ENCODE assay signal across 8 cellular contexts in the genomic region with DNA sequence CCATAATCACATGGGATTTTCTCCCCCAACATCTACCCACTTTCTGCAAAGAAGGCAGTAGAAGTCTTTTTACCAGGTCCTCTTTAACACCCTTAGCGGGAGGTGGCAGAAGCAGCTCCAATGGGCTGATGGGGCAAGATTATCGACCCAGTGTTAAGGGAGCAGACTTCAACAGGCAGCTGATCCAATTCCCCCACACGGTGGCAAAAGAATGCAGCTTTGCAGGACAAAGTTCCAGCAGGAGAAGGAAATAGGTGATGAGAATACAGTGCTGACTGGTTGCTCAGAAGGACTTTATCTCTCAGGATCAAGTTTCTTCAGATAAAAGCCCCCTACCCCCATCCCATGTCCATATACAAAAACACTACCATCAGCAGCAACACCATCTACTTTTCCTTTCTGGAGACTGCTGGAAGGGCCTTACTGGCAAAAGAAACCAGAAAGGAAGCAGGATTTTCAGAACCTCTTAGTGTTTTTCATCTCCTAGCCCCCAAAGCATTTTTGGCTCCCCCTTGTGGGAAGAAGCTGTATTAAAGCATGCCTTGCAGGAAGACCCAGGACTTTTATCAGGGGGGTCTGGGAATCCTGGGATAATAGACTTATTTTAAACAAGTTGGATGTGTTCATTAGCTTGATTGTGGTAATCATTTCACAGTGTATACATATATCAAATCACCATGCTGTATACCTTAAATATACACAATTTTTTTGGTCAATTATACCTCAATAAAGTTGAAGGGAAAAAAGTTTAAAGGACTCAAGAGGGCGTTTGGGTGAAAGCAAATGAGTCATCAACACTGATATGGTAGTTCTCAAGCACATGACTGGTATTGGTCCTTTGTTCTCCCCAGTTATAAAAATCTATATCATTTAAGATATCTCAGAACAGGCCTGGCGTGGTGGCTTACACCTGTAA.
DNase-seq lines count a peak whose midpoint lies in the region; ATAC-seq, FAIRE-seq and TF ChIP-seq lines count a peak whose summit lies in the region.

No MANE protein-coding gene starts in this region.

- H3K4me1 Mint-ChIP-seq in type B pancreatic cell (ENCODE audit: unreplicated experiment): peaks cover 8% of the 10 kb centered on the region

- H3K27ac ChIP-seq in DND-41 (ENCODE audit: low read length) (no peak overlapping the region), ascending aorta (no peak overlapping the region), kidney (ENCODE audit: low read depth in 2 of 2, low read length in 2 of 2) (no peak overlapping the region)

- peak; percentile 41 for FAIRE-seq in kidney (lab: Jason Lieb, UNC)

- H3K79me2 ChIP-seq in DND-41 (ENCODE audit: insufficient read depth, low read length): no peaks in the 10 kb centered on the region

- no peaks in the 10 kb centered on the region for H3K9me3 ChIP-seq in DND-41 (ENCODE audit: insufficient read depth, low read length, severe bottlenecking)
- H3K9me3 ChIP-seq in ascending aorta: no peaks in the 10 kb centered on the region
- H3K9me3 ChIP-seq in kidney (ENCODE audit: control insufficient read depth in 1 of 2, low read length in 2 of 2): no peaks in the 10 kb centered on the region

- peak overlapping the region; percentile 1; the same call in 1 of the 2 replicates for H2AFZ ChIP-seq in DND-41 (ENCODE audit: low read depth, low read length)

- ATAC-seq in DND-41 (ENCODE audit: insufficient read depth, low read depth) (peak; percentile 49; the same call in 1 of the 3 replicates), HG03469 (IDR thresholded peaks at IDR 0.05; ENCODE audit: unreplicated experiment) (no peak)

- H3K27me3 Mint-ChIP-seq in type B pancreatic cell: no peaks in the 10 kb centered on the region

- DNase-seq in A172 (ENCODE audit: low spot score) (peak; percentile 3), DND-41 (peak; percentile 54), NCI-H2227 treated with DMSO at 0.1 percent for 48 hours (lab: John Stamatoyannopoulos, UW) (peak; percentile 37), ascending aorta (ENCODE audit: low spot score in 2 of 2) (no peak), kidney (no peak), type B pancreatic cell (ENCODE audit: extremely low spot score, unreplicated experiment) (no peak), NCI-H1092 (lab: John Stamatoyannopoulos, UW) (no peak)

- H3K4me1 ChIP-seq in DND-41 (ENCODE audit: insufficient read depth, low read length) (0 out of 2 replicates have a peak, but pooled peaks cover 4% of the 10 kb centered on the region), ascending aorta (no peaks in the 10 kb centered on the region), kidney (ENCODE audit: control insufficient read depth in 1 of 2, insufficient read depth in 1 of 2, low read depth in 1 of 2, low read length in 2 of 2) (peaks cover 0 to 5% of the 10 kb centered on the region in 2 donors)

- TF ChIP-seq CTCF in DND-41 (IDR thresholded peaks at IDR 0.05; ENCODE audit: borderline replicate concordance, extremely low read depth, low read length, poor library complexity, severe bottlenecking) (peak; percentile 72), ascending aorta (IDR thresholded peaks at IDR 0.05) (peak in 2 of 3 experiments; percentile 34 to 49), kidney (IDR thresholded peaks at IDR 0.05; ENCODE audit: borderline replicate concordance, extremely low read depth, insufficient read depth) (peak; percentile 41), type B pancreatic cell (conservative IDR thresholded peaks at IDR 0.05) (peak; percentile 82)

- no peak overlapping the region for H3K9ac ChIP-seq in DND-41 (ENCODE audit: low read depth, low read length)
- no peak overlapping the region for H3K9ac ChIP-seq in kidney (ENCODE audit: low read length in 2 of 2)

- H3K27me3 ChIP-seq in DND-41 (ENCODE audit: insufficient read depth, low read length, poor library complexity): no peaks in the 10 kb centered on the region
- no peaks in the 10 kb centered on the region for H3K27me3 ChIP-seq in ascending aorta

- H3K4me2 ChIP-seq in DND-41 (ENCODE audit: insufficient read depth, low read length): no peak overlapping the region

- H3K36me3 Mint-ChIP-seq in type B pancreatic cell: peaks cover 9% of the 10 kb centered on the region

- intact Hi-C loops in ascending aorta (cut with DNase I) (no loop called here), kidney (cut with DNase I) (no loop called here)

- H4K20me1 ChIP-seq in DND-41 (ENCODE audit: insufficient read depth, low read length): no peaks in the 10 kb centered on the region

- H3K9me3 Mint-ChIP-seq in type B pancreatic cell: no peaks in the 10 kb centered on the region

- H3K36me3 ChIP-seq in DND-41 (ENCODE audit: insufficient read depth, low read length): no peaks in the 10 kb centered on the region
- H3K36me3 ChIP-seq in ascending aorta: no peaks in the 10 kb centered on the region
- no peaks in the 10 kb centered on the region for H3K36me3 ChIP-seq in kidney (ENCODE audit: control insufficient read depth in 1 of 2, insufficient read depth in 2 of 2, low read length in 2 of 2)

- no peak overlapping the region for H3K4me3 Mint-ChIP-seq in type B pancreatic cell

- H3K4me3 ChIP-seq in DND-41 (ENCODE audit: low read depth in 1 of 2, low read length in 2 of 2) (no peak overlapping the region), ascending aorta (no peak overlapping the region), kidney (ENCODE audit: low read length in 2 of 2) (no peak overlapping the region)

- H3K27ac Mint-ChIP-seq in type B pancreatic cell: peak overlapping the region; percentile 32

Comparison
In these comparisons a context has a peak if more than half of its experiments do, and no peak if none do; other contexts are left out.
1. DNase-seq: peak in A172 (single experiment), DND-41 (single experiment) and NCI-H2227 treated with DMSO at 0.1 percent for 48 hours (single experiment); none in ascending aorta (0 of 2), kidney (single experiment), type B pancreatic cell (single experiment) and NCI-H1092 (single experiment).
2. Peak in every context shown above with its lines, with median percentiles within 50 percentile points of each other: CTCF ChIP-seq.